ENCODE assay signal across 12 cellular contexts in the genomic region with DNA sequence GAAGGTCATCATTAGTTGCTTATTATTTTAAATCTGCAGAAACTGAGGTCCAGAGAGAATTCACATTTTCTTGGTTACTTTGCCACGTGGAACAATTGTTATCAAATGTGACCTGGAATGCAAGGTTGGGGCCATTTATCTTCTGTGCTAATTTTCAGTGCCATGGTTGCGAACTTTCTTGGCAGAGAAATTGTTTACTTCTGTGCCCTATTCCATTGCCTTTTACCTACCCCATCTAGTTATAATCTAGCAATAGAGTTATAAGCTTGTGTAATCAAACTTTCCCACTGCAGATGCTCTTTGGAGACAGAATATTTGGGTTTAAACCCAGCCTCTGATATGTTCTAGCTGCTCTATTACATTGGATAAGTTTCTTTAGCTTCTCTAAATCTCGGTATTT.
DNase-seq lines count a peak whose midpoint lies in the region; ATAC-seq lines count a peak whose summit lies in the region.
"Had no signal": no experiment of that assay in that cellular context is flagged by ENCODE, and none has a peak within 500 bp of the region (broad histone marks: within the 10 kb centered on the region; RNA-seq: fewer than 3 reads in every experiment).

No MANE protein-coding gene starts in this region.

- H3K27me3 Mint-ChIP-seq in activated naive CD8-positive, alpha-beta T cell treated with anti-CD3 and anti-CD28 coated beads, Interleukin-2, amount 50 U/mL, for 24 hours: no peaks in the 10 kb centered on the region

- H3K4me3 ChIP-seq in Karpas-422 (ENCODE audit: low read length): peak overlapping the region; percentile 9; the same call in 1 of the 2 replicates

- H3K36me3 Mint-ChIP-seq in activated naive CD8-positive, alpha-beta T cell treated with anti-CD3 and anti-CD28 coated beads, Interleukin-2, amount 50 U/mL, for 24 hours (ENCODE audit: low read depth): peaks cover 6% of the 10 kb centered on the region
- no peaks in the 10 kb centered on the region for H3K36me3 Mint-ChIP-seq in stimulated activated effector memory CD8-positive, alpha-beta T cell treated with anti-CD3 and anti-CD28 coated beads, Interleukin-12 subunit alpha, Interleukin-12 subunit beta, amount 100 ng/mL, for 72 hours

- H4K20me1 ChIP-seq in Karpas-422 (ENCODE audit: insufficient read depth, low read depth, low read length): no peaks in the 10 kb centered on the region

- no peaks in the 10 kb centered on the region for H3K9me2 ChIP-seq in Karpas-422 (replicated peaks; ENCODE audit: insufficient read depth, low read length)

- H3K9me3 ChIP-seq in Karpas-422 (ENCODE audit: low read length): no peaks in the 10 kb centered on the region
- H3K9me3 ChIP-seq: Caco-2 had no signal

- no peaks in the 10 kb centered on the region for H3K79me2 ChIP-seq in Karpas-422 (ENCODE audit: low read length)

- H3K27ac ChIP-seq in Karpas-422 (ENCODE audit: low read length) (no peak overlapping the region), layer of hippocampus (ENCODE audit: low read depth, low read length) (peak overlapping the region; percentile 9)

- H3K4me2 ChIP-seq in Karpas-422 (ENCODE audit: low read depth, low read length, poor library complexity, severe bottlenecking): peak overlapping the region; percentile 44

- H2AFZ ChIP-seq in Karpas-422 (ENCODE audit: low read length): peak overlapping the region; percentile 32; the same call in 1 of the 2 replicates

- no peak overlapping the region for H3K9ac ChIP-seq in Karpas-422 (ENCODE audit: low read length)

- no peak for ATAC-seq in activated naive CD8-positive, alpha-beta T cell treated with anti-CD3 and anti-CD28 coated beads, Interleukin-2, amount 50 U/mL, for 24 hours
- ATAC-seq in stimulated activated effector memory CD8-positive, alpha-beta T cell treated with anti-CD3 and anti-CD28 coated beads, Interleukin-12 subunit alpha, Interleukin-12 subunit beta, amount 100 ng/mL, for 72 hours: no peak
- ATAC-seq: Panc1 had no signal

- DNase-seq in Karpas-422 (no peak), NCI-H1105 treated with DMSO at 0.1 percent for 48 hours (lab: John Stamatoyannopoulos, UW) (no peak)
- DNase-seq in activated naive CD8-positive, alpha-beta T cell treated with anti-CD3 and anti-CD28 coated beads, Interleukin-2, amount 50 U/mL, for 24 hours: no peak
- no peak for DNase-seq in stimulated activated effector memory CD8-positive, alpha-beta T cell treated with anti-CD3 and anti-CD28 coated beads, Interleukin-12 subunit alpha, Interleukin-12 subunit beta, amount 100 ng/mL, for 72 hours (ENCODE audit: low spot score in 2 of 2)
- DNase-seq in activated CD4-positive, CD25-positive, alpha-beta regulatory T cell treated with anti-CD3 and anti-CD28 coated beads, Interleukin-2, amount 50 U/mL, for 72 hours: no peak
- DNase-seq in stimulated activated naive CD4-positive, alpha-beta T cell (lab: John Stamatoyannopoulos, UW): no peak
- DNase-seq: Caco-2; NCI-H1048; NCI-H446 treated with DMSO at 0.1 percent for 48 hours; stimulated activated CD4-positive, alpha-beta T cell treated with anti-CD3 and anti-CD28 coated beads, Interleukin-4, amount 100 ng/mL, for 4 hours had no signal

- peaks cover 61% of the 10 kb centered on the region for H3K4me1 Mint-ChIP-seq in activated naive CD8-positive, alpha-beta T cell treated with anti-CD3 and anti-CD28 coated beads, Interleukin-2, amount 50 U/mL, for 24 hours
- peaks cover 55% of the 10 kb centered on the region for H3K4me1 Mint-ChIP-seq in stimulated activated effector memory CD8-positive, alpha-beta T cell treated with anti-CD3 and anti-CD28 coated beads, Interleukin-12 subunit alpha, Interleukin-12 subunit beta, amount 100 ng/mL, for 72 hours

- H3K36me3 ChIP-seq in Karpas-422 (ENCODE audit: insufficient read depth, low read length): peaks cover 4% of the 10 kb centered on the region; the same call in 1 of the 2 replicates

- H3K4me1 ChIP-seq in Karpas-422 (ENCODE audit: low read length): peaks cover 20% of the 10 kb centered on the region

- H3K27ac Mint-ChIP-seq in activated naive CD8-positive, alpha-beta T cell treated with anti-CD3 and anti-CD28 coated beads, Interleukin-2, amount 50 U/mL, for 24 hours: peak overlapping the region; percentile 77
- no peak overlapping the region for H3K27ac Mint-ChIP-seq in stimulated activated effector memory CD8-positive, alpha-beta T cell treated with anti-CD3 and anti-CD28 coated beads, Interleukin-12 subunit alpha, Interleukin-12 subunit beta, amount 100 ng/mL, for 72 hours

- H3K27me3 ChIP-seq in Karpas-422 (ENCODE audit: low read length): no peaks in the 10 kb centered on the region
- H3K27me3 ChIP-seq in layer of hippocampus (ENCODE audit: control insufficient read depth, insufficient read depth, low read length): no peaks in the 10 kb centered on the region

- peak overlapping the region; percentile 71 for H3K4me3 Mint-ChIP-seq in activated naive CD8-positive, alpha-beta T cell treated with anti-CD3 and anti-CD28 coated beads, Interleukin-2, amount 50 U/mL, for 24 hours
- peak overlapping the region; percentile 41 for H3K4me3 Mint-ChIP-seq in stimulated activated effector memory CD8-positive, alpha-beta T cell treated with anti-CD3 and anti-CD28 coated beads, Interleukin-12 subunit alpha, Interleukin-12 subunit beta, amount 100 ng/mL, for 72 hours

- H3K9me3 Mint-ChIP-seq in activated naive CD8-positive, alpha-beta T cell treated with anti-CD3 and anti-CD28 coated beads, Interleukin-2, amount 50 U/mL, for 24 hours: peaks cover 4% of the 10 kb centered on the region
- no peaks in the 10 kb centered on the region for H3K9me3 Mint-ChIP-seq in stimulated activated effector memory CD8-positive, alpha-beta T cell treated with anti-CD3 and anti-CD28 coated beads, Interleukin-12 subunit alpha, Interleukin-12 subunit beta, amount 100 ng/mL, for 72 hours
